In genomic region chr9:101274971-101275670, GRCh38 we compare ENCODE assay signal across 15 cellular contexts.
"Had no signal": no experiment of that assay in that cellular context is flagged by ENCODE, and none has a peak within 500 bp of the region (broad histone marks: within the 10 kb centered on the region; RNA-seq: fewer than 3 reads in every experiment).

No MANE protein-coding gene starts in this region.

- H3K36me3 Mint-ChIP-seq: activated naive CD8-positive, alpha-beta T cell treated with anti-CD3 and anti-CD28 coated beads for 36 hours; natural killer cell had no signal

- H3K9me3 ChIP-seq: testis, upper lobe of left lung had no signal

- H3K27me3 ChIP-seq: right atrium auricular region, testis, upper lobe of left lung had no signal

- H3K4me1 ChIP-seq: esophagus muscularis mucosa, right atrium auricular region, testis, upper lobe of left lung had no signal

- H3K4me1 Mint-ChIP-seq: activated CD4-positive, alpha-beta T cell treated with anti-CD3 and anti-CD28 coated beads, Interleukin-2, amount 10 ng/mL, durations not matched to agents 24 days and 14 days; activated naive CD8-positive, alpha-beta T cell treated with anti-CD3 and anti-CD28 coated beads for 36 hours; natural killer cell had no signal

- H3K36me3 ChIP-seq: esophagus muscularis mucosa, right atrium auricular region, upper lobe of left lung had no signal

- DNase-seq: activated B cell treated with CpG ODN at 0.5 μM for 24 hours; activated CD4-positive, alpha-beta T cell treated with anti-CD3 and anti-CD28 coated beads, Interleukin-2, amount 10 ng/mL, durations not matched to agents 24 days and 14 days; activated CD8-positive, alpha-beta memory T cell treated with anti-CD3 and anti-CD28 coated beads, Interleukin-2, amount 50 U/mL, for 48 hours; activated gamma-delta T cell treated with Interleukin-2 at 50 U/mL for 16 hours; activated naive CD8-positive, alpha-beta T cell treated with anti-CD3 and anti-CD28 coated beads for 36 hours; left ventricle myocardium superior; mesenchymal stem cell; natural killer cell; stimulated activated CD4-positive, alpha-beta T cell treated with anti-CD3 and anti-CD28 coated beads, Interleukin-4, amount 100 ng/mL, for 1 hour; stimulated activated naive CD8-positive, alpha-beta T cell treated with anti-CD3 and anti-CD28 coated beads, Interleukin-15, Interleukin-2, amounts not matched to agents 100 U/mL and 50 U/mL, for 24 hours; T-helper 2 cell; testis; upper lobe of left lung had no signal

- H3K9me3 Mint-ChIP-seq: activated CD4-positive, alpha-beta T cell treated with anti-CD3 and anti-CD28 coated beads, Interleukin-2, amount 10 ng/mL, durations not matched to agents 24 days and 14 days; activated naive CD8-positive, alpha-beta T cell treated with anti-CD3 and anti-CD28 coated beads for 36 hours had no signal

- H3K27ac ChIP-seq: esophagus muscularis mucosa, right atrium auricular region, testis, upper lobe of left lung had no signal

- H3K4me3 ChIP-seq: esophagus muscularis mucosa, right atrium auricular region, testis, upper lobe of left lung had no signal

- ATAC-seq: left ventricle myocardium superior; natural killer cell; stimulated activated naive CD8-positive, alpha-beta T cell treated with anti-CD3 and anti-CD28 coated beads, Interleukin-15, Interleukin-2, amounts not matched to agents 100 U/mL and 50 U/mL, for 24 hours had no signal

- H3K27ac Mint-ChIP-seq: activated B cell treated with CpG ODN at 0.5 μM for 24 hours; activated CD4-positive, alpha-beta T cell treated with anti-CD3 and anti-CD28 coated beads, Interleukin-2, amount 10 ng/mL, durations not matched to agents 24 days and 14 days; activated naive CD8-positive, alpha-beta T cell treated with anti-CD3 and anti-CD28 coated beads for 36 hours; natural killer cell had no signal

- H3K4me3 Mint-ChIP-seq: activated B cell treated with CpG ODN at 0.5 μM for 24 hours; activated CD4-positive, alpha-beta T cell treated with anti-CD3 and anti-CD28 coated beads, Interleukin-2, amount 10 ng/mL, durations not matched to agents 24 days and 14 days; activated naive CD8-positive, alpha-beta T cell treated with anti-CD3 and anti-CD28 coated beads for 36 hours; natural killer cell had no signal
